ENCODE assay signal across 1 cellular context in the genomic region with DNA sequence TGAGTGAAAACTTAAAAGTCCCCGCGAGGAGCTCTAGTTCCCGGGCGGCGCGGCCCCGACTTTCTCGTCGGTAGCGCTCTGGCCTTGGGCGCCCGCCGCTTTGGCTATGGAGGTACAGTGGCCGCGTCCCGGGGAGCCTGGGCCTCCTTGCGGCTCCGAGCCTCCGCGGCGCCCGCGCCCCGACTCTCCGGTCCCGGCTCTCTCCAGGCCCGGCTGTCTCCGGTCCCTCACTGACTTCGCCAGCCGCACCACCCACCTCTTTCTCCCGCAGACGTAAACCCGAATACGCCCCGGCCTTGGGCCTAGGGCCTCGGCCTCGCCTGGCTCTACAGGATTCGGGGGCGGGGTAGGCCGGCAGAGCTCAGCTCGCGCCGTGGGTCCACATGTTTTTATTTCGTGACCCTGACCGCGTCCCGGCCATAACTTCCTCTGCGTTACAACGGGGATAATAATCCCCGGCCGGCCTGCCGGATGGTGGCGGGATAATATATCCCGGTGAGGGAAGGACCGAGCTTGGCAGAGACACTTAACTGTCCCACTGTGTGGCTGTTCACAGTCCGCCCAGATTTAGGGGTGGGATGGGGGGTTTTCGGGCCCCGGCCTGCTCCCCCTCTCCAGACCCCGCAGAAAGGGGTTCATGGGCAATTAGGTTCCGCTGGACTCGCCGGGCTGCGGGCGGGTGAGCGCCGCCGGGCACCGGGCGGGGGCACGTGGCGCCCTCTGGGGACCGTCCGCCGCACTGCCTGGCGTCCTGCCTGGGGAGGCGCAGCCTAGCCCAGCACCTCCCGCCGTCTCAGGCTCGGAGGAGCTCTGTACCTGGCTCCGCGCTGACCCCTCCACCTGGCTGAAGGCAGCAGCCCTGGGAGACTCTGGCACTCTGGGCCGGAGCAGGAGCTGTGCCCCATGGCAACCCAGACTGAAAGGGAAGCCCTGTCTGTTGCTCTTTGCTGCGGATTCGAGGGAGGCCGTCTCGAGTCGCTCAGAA.
TF ChIP-seq lines count a peak whose summit lies in the region.

No MANE protein-coding gene starts in this region.

TF ChIP-seq in HEK293, 187 proteins besides CTCF, POLR2A, EP300 and RAD21 (continued from another document and continues in another):
- TF ChIP-seq, protein P1, sequence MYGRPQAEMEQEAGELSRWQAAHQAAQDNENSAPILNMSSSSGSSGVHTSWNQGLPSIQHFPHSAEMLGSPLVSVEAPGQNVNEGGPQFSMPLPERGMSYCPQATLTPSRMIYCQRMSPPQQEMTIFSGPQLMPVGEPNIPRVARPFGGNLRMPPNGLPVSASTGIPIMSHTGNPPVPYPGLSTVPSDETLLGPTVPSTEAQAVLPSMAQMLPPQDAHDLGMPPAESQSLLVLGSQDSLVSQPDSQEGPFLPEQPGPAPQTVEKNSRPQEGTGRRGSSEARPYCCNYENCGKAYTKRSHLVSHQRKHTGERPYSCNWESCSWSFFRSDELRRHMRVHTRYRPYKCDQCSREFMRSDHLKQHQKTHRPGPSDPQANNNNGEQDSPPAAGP (tag by site-specific recombination; IDR thresholded peaks at IDR 0.05), result peak; percentile 19; the same call in 1 of the 2 replicates
- TF ChIP-seq ZBTB20 (tag by site-specific recombination; IDR thresholded peaks at IDR 0.05), result peak; percentile 63; the same call in 1 of the 2 replicates
- no peak for TF ChIP-seq ZNF23 (tag by site-specific recombination; IDR thresholded peaks at IDR 0.05; ENCODE audit: borderline replicate concordance)
- TF ChIP-seq ZNF433 (tag by site-specific recombination; IDR thresholded peaks at IDR 0.05; ENCODE audit: low read depth), result no peak
- TF ChIP-seq ZSCAN30 (tag by site-specific recombination; IDR thresholded peaks at IDR 0.05), result peak; percentile 81
- TF ChIP-seq, protein P2, sequence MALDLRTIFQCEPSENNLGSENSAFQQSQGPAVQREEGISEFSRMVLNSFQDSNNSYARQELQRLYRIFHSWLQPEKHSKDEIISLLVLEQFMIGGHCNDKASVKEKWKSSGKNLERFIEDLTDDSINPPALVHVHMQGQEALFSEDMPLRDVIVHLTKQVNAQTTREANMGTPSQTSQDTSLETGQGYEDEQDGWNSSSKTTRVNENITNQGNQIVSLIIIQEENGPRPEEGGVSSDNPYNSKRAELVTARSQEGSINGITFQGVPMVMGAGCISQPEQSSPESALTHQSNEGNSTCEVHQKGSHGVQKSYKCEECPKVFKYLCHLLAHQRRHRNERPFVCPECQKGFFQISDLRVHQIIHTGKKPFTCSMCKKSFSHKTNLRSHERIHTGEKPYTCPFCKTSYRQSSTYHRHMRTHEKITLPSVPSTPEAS (tag by site-specific recombination; IDR thresholded peaks at IDR 0.05), result 0 out of 2 replicates have a peak, but pooled peaks have one; percentile 13
- TF ChIP-seq MYNN (tag by site-specific recombination; IDR thresholded peaks at IDR 0.05; ENCODE audit: borderline replicate concordance), result no peak
- TF ChIP-seq ZFP69B (tag by site-specific recombination; IDR thresholded peaks at IDR 0.05), result 0 out of 2 replicates have a peak, but pooled peaks have one; percentile 39
- TF ChIP-seq, protein P3, sequence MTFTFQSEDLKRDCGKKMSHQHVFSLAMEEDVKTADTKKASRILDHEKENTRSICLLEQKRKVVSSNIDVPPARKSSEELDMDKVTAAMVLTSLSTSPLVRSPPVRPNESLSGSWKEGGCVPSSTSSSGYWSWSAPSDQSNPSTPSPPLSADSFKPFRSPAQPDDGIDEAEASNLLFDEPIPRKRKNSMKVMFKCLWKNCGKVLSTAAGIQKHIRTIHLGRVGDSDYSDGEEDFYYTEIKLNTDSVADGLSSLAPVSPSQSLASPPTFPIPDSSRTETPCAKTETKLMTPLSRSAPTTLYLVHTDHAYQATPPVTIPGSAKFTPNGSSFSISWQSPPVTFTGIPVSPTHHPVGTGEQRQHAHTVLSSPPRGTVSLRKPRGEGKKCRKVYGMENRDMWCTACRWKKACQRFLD (tag by site-specific recombination; IDR thresholded peaks at IDR 0.05), result no peak
- TF ChIP-seq ZBTB48 (tag by site-specific recombination; IDR thresholded peaks at IDR 0.05), result peak; percentile 31; the same call in 1 of the 2 replicates
- no peak for TF ChIP-seq ZNF48 (tag by site-specific recombination; IDR thresholded peaks at IDR 0.05)
- TF ChIP-seq, protein P4, sequence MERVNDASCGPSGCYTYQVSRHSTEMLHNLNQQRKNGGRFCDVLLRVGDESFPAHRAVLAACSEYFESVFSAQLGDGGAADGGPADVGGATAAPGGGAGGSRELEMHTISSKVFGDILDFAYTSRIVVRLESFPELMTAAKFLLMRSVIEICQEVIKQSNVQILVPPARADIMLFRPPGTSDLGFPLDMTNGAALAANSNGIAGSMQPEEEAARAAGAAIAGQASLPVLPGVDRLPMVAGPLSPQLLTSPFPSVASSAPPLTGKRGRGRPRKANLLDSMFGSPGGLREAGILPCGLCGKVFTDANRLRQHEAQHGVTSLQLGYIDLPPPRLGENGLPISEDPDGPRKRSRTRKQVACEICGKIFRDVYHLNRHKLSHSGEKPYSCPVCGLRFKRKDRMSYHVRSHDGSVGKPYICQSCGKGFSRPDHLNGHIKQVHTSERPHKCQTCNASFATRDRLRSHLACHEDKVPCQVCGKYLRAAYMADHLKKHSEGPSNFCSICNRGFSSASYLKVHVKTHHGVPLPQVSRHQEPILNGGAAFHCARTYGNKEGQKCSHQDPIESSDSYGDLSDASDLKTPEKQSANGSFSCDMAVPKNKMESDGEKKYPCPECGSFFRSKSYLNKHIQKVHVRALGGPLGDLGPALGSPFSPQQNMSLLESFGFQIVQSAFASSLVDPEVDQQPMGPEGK (tag by site-specific recombination; IDR thresholded peaks at IDR 0.05), result peak; percentile 71
- TF ChIP-seq YY1 (tag by site-specific recombination; IDR thresholded peaks at IDR 0.05), result no peak
- peak; percentile 86 for TF ChIP-seq MZF1 (tag by site-specific recombination; IDR thresholded peaks at IDR 0.05; ENCODE audit: borderline replicate concordance)
- no peak for TF ChIP-seq PRDM1 (tag by site-specific recombination; IDR thresholded peaks at IDR 0.05)
- TF ChIP-seq, protein P5, sequence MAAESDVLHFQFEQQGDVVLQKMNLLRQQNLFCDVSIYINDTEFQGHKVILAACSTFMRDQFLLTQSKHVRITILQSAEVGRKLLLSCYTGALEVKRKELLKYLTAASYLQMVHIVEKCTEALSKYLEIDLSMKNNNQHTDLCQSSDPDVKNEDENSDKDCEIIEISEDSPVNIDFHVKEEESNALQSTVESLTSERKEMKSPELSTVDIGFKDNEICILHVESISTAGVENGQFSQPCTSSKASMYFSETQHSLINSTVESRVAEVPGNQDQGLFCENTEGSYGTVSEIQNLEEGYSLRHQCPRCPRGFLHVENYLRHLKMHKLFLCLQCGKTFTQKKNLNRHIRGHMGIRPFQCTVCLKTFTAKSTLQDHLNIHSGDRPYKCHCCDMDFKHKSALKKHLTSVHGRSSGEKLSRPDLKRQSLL (tag by site-specific recombination; IDR thresholded peaks at IDR 0.05), result no peak
- TF ChIP-seq WT1 (tag by site-specific recombination; IDR thresholded peaks at IDR 0.05), result no peak
- TF ChIP-seq, protein P6, sequence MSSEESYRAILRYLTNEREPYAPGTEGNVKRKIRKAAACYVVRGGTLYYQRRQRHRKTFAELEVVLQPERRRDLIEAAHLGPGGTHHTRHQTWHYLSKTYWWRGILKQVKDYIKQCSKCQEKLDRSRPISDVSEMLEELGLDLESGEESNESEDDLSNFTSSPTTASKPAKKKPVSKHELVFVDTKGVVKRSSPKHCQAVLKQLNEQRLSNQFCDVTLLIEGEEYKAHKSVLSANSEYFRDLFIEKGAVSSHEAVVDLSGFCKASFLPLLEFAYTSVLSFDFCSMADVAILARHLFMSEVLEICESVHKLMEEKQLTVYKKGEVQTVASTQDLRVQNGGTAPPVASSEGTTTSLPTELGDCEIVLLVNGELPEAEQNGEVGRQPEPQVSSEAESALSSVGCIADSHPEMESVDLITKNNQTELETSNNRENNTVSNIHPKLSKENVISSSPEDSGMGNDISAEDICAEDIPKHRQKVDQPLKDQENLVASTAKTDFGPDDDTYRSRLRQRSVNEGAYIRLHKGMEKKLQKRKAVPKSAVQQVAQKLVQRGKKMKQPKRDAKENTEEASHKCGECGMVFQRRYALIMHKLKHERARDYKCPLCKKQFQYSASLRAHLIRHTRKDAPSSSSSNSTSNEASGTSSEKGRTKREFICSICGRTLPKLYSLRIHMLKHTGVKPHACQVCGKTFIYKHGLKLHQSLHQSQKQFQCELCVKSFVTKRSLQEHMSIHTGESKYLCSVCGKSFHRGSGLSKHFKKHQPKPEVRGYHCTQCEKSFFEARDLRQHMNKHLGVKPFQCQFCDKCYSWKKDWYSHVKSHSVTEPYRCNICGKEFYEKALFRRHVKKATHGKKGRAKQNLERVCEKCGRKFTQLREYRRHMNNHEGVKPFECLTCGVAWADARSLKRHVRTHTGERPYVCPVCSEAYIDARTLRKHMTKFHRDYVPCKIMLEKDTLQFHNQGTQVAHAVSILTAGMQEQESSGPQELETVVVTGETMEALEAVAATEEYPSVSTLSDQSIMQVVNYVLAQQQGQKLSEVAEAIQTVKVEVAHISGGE (tag by site-specific recombination; conservative IDR thresholded peaks at IDR 0.05; ENCODE audit: low read depth), result peak; percentile 84
- no peak for TF ChIP-seq ZNF214 (tag by site-specific recombination; IDR thresholded peaks at IDR 0.05; ENCODE audit: borderline replicate concordance)
- no peak for TF ChIP-seq GLI2 (tag by site-specific recombination; IDR thresholded peaks at IDR 0.05; ENCODE audit: borderline replicate concordance, low read depth)
- peak; percentile 25; the same call in 1 of the 2 replicates for TF ChIP-seq GLIS1 (tag by site-specific recombination; IDR thresholded peaks at IDR 0.05)
- no peak for TF ChIP-seq KLF8 (tag by site-specific recombination; IDR thresholded peaks at IDR 0.05)
- 0 out of 2 replicates have a peak, but pooled peaks have one; percentile 27 for TF ChIP-seq ZNF76 (tag by site-specific recombination; IDR thresholded peaks at IDR 0.05; ENCODE audit: borderline replicate concordance, low read depth)
- TF ChIP-seq, protein P7, sequence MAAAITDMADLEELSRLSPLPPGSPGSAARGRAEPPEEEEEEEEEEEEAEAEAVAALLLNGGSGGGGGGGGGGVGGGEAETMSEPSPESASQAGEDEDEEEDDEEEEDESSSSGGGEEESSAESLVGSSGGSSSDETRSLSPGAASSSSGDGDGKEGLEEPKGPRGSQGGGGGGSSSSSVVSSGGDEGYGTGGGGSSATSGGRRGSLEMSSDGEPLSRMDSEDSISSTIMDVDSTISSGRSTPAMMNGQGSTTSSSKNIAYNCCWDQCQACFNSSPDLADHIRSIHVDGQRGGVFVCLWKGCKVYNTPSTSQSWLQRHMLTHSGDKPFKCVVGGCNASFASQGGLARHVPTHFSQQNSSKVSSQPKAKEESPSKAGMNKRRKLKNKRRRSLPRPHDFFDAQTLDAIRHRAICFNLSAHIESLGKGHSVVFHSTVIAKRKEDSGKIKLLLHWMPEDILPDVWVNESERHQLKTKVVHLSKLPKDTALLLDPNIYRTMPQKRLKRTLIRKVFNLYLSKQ (tag by site-specific recombination; IDR thresholded peaks at IDR 0.05; ENCODE audit: borderline replicate concordance), result no peak
- TF ChIP-seq ZNF473 (tag by site-specific recombination; IDR thresholded peaks at IDR 0.05), result no peak
- TF ChIP-seq ZXDB (tag by site-specific recombination; IDR thresholded peaks at IDR 0.05), result no peak; the same call in 1 of the 2 replicates
- TF ChIP-seq ZNF664 (tag by site-specific recombination; IDR thresholded peaks at IDR 0.05), result no peak
- peak; percentile 58; the same call in 1 of the 2 replicates for TF ChIP-seq ZNF394 (tag by site-specific recombination; IDR thresholded peaks at IDR 0.05; ENCODE audit: borderline replicate concordance)
- TF ChIP-seq ZFHX2 (tag by site-specific recombination; conservative IDR thresholded peaks at IDR 0.05), result no peak; the same call in 1 of the 2 replicates
- no peak for TF ChIP-seq ZNF132 (tag by site-specific recombination; IDR thresholded peaks at IDR 0.05; ENCODE audit: borderline replicate concordance)
- TF ChIP-seq ZNF677 (tag by site-specific recombination; IDR thresholded peaks at IDR 0.05), result no peak
- TF ChIP-seq ZBTB21 (tag by site-specific recombination; IDR thresholded peaks at IDR 0.05), result no peak
- no peak for TF ChIP-seq ZNF654 (tag by site-specific recombination; IDR thresholded peaks at IDR 0.05; ENCODE audit: low read depth)
- TF ChIP-seq, protein P8, sequence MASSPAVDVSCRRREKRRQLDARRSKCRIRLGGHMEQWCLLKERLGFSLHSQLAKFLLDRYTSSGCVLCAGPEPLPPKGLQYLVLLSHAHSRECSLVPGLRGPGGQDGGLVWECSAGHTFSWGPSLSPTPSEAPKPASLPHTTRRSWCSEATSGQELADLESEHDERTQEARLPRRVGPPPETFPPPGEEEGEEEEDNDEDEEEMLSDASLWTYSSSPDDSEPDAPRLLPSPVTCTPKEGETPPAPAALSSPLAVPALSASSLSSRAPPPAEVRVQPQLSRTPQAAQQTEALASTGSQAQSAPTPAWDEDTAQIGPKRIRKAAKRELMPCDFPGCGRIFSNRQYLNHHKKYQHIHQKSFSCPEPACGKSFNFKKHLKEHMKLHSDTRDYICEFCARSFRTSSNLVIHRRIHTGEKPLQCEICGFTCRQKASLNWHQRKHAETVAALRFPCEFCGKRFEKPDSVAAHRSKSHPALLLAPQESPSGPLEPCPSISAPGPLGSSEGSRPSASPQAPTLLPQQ (tag by site-specific recombination; IDR thresholded peaks at IDR 0.05), result no peak; the same call in 1 of the 2 replicates
- TF ChIP-seq ZNF114 (tag by site-specific recombination; IDR thresholded peaks at IDR 0.05), result no peak
- TF ChIP-seq, protein P9, sequence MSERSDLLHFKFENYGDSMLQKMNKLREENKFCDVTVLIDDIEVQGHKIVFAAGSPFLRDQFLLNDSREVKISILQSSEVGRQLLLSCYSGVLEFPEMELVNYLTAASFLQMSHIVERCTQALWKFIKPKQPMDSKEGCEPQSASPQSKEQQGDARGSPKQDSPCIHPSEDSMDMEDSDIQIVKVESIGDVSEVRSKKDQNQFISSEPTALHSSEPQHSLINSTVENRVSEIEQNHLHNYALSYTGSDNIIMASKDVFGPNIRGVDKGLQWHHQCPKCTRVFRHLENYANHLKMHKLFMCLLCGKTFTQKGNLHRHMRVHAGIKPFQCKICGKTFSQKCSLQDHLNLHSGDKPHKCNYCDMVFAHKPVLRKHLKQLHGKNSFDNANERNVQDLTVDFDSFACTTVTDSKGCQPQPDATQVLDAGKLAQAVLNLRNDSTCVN (tag by site-specific recombination; optimal IDR thresholded peaks at IDR 0.05), result peak; percentile 81
- TF ChIP-seq ZNF266 (tag by site-specific recombination; IDR thresholded peaks at IDR 0.05; ENCODE audit: low read depth), result 0 out of 2 replicates have a peak, but pooled peaks have one; percentile 6
- TF ChIP-seq, protein P10, sequence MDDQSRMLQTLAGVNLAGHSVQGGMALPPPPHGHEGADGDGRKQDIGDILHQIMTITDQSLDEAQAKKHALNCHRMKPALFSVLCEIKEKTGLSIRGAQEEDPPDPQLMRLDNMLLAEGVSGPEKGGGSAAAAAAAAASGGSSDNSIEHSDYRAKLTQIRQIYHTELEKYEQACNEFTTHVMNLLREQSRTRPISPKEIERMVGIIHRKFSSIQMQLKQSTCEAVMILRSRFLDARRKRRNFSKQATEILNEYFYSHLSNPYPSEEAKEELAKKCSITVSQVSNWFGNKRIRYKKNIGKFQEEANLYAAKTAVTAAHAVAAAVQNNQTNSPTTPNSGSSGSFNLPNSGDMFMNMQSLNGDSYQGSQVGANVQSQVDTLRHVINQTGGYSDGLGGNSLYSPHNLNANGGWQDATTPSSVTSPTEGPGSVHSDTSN (CRISPR knock-in tag; IDR thresholded peaks at IDR 0.05), result peak; percentile 19; the same call in 1 of the 2 replicates
- TF ChIP-seq ZNF561 (tag by site-specific recombination; IDR thresholded peaks at IDR 0.05; ENCODE audit: borderline replicate concordance), result 0 out of 2 replicates have a peak, but pooled peaks have one; percentile 40
- no peak for TF ChIP-seq ZNF785 (tag by site-specific recombination; IDR thresholded peaks at IDR 0.05)
- 0 out of 2 replicates have a peak, but pooled peaks have one; percentile 5 for TF ChIP-seq KLF1 (tag by site-specific recombination; IDR thresholded peaks at IDR 0.05)
